In genomic region chr7:51995780-51996179, GRCh38 we compare ENCODE assay signal across 24 cellular contexts.
"Had no signal": no experiment of that assay in that cellular context is flagged by ENCODE, and none has a peak within 500 bp of the region (broad histone marks: within the 10 kb centered on the region; RNA-seq: fewer than 3 reads in every experiment).

No MANE protein-coding gene starts in this region.

- H3K9me3 ChIP-seq: gastrocnemius medialis, lower lobe of right lung, mucosa of descending colon had no signal

- H3K4me3 ChIP-seq: coronary artery, dorsolateral prefrontal cortex, esophagus squamous epithelium, gastrocnemius medialis, heart left ventricle, hepatocyte, left lung, lower lobe of right lung, mucosa of descending colon had no signal

- H3K27ac ChIP-seq: coronary artery, dorsolateral prefrontal cortex, epithelial cell of prostate, esophagus squamous epithelium, gastrocnemius medialis, heart left ventricle, hepatocyte, left lung, lower lobe of right lung had no signal

- H3K4me1 ChIP-seq: esophagus squamous epithelium, gastrocnemius medialis, heart left ventricle, left lung, lower lobe of right lung had no signal

- H3K27me3 ChIP-seq: esophagus squamous epithelium, gastrocnemius medialis, heart left ventricle, hepatocyte, left lung had no signal

- H3K4me2 ChIP-seq: hepatocyte had no signal

- ATAC-seq: esophagus mucosa, gastrocnemius medialis, heart left ventricle, left lung, left ventricle myocardium superior, lower lobe of right lung, mucosa of descending colon had no signal

- DNase-seq: dermis blood vessel endothelial cell; dorsolateral prefrontal cortex; effector CD4-positive, alpha-beta T cell; effector memory CD4-positive, alpha-beta T cell; erythroblast; esophagus squamous epithelium; foreskin fibroblast; foreskin melanocyte; gastrocnemius medialis; heart left ventricle; hypothalamus; immature natural killer cell; islet precursor cell; kidney; kidney glomerular epithelial cell; left lung; left ventricle myocardium superior; lower lobe of right lung; mesenchymal stem cell; mucosa of descending colon had no signal

- H2AFZ ChIP-seq: hepatocyte had no signal

- H3K36me3 ChIP-seq: esophagus squamous epithelium, gastrocnemius medialis, heart left ventricle, left lung, lower lobe of right lung had no signal
